ENCODE assay signal across 19 cellular contexts in the genomic region with DNA sequence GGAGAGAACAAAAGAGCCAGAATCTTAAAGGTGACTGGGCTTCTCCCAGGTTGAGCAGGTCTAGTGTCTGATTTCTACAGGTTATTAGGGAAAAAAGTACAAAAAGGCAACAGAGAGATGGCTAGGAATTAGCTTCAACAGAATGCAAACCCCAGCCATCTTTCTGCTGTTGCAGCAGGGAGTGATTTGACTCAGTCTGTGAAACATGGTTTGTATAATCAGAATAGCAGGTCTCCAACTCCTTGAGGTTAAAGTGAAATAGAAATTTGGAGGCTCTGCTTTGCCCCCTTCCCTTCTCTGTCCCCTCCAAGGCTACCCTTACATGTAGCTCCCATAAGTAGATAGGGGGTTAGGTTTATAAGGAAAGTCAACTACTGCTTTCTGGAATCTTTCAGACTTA.
A peak's percentile ranks its signal among the peaks of the same experiment; 100 is the strongest.
DNase-seq lines count a peak whose midpoint lies in the region; ATAC-seq and TF ChIP-seq lines count a peak whose summit lies in the region.
"Had no signal": no experiment of that assay in that cellular context is flagged by ENCODE, and none has a peak within 500 bp of the region (broad histone marks: within the 10 kb centered on the region; RNA-seq: fewer than 3 reads in every experiment).

No MANE protein-coding gene starts in this region.

- H3K9me3 ChIP-seq in stomach smooth muscle (ENCODE audit: control insufficient read depth in 2 of 2, low read length in 2 of 2): no peaks in the 10 kb centered on the region
- no peaks in the 10 kb centered on the region for H3K9me3 ChIP-seq in CD4-positive, alpha-beta T cell (ENCODE audit: control insufficient read depth, low read length)
- H3K9me3 ChIP-seq: mucosa of descending colon, right lobe of liver, tibial nerve had no signal

- H3K27me3 Mint-ChIP-seq in CD4-positive, alpha-beta T cell: no peaks in the 10 kb centered on the region
- H3K27me3 Mint-ChIP-seq: activated CD8-positive, alpha-beta memory T cell treated with anti-CD3 and anti-CD28 coated beads, Interleukin-2, amount 10 ng/mL, durations not matched to agents 7 days and 5 days had no signal

- peak overlapping the region; percentile 88 to 91 for H3K27ac ChIP-seq in coronary artery
- H3K27ac ChIP-seq in stomach smooth muscle (ENCODE audit: low read length): peak overlapping the region; percentile 66
- H3K27ac ChIP-seq in CD4-positive, alpha-beta T cell (ENCODE audit: low read depth, low read length): no peak overlapping the region
- H3K27ac ChIP-seq: right lobe of liver, tibial nerve had no signal

- POLR2A ChIA-PET in CD4-positive, alpha-beta T cell (lab: Charles Lee): no interaction called here

- ATAC-seq in GM18868 (IDR thresholded peaks at IDR 0.05; ENCODE audit: unreplicated experiment): peak; percentile 37
- ATAC-seq in HG02885 (IDR thresholded peaks at IDR 0.05; ENCODE audit: poor library complexity, unreplicated experiment): peak; percentile 48
- ATAC-seq in activated naive CD4-positive, alpha-beta T cell treated with anti-CD3 and anti-CD28 coated beads, Interleukin-2, amount 50 U/mL, for 72 hours: no peak
- ATAC-seq in CD4-positive, alpha-beta T cell (ENCODE audit: poor library complexity): no peak
- ATAC-seq: activated CD8-positive, alpha-beta memory T cell treated with anti-CD3 and anti-CD28 coated beads, Interleukin-2, amount 10 ng/mL, durations not matched to agents 7 days and 5 days; HCT116; left lobe of liver; right lobe of liver; stimulated activated effector memory CD8-positive, alpha-beta T cell treated with anti-CD3 and anti-CD28 coated beads, Interleukin-12 subunit alpha, Interleukin-12 subunit beta, amount 100 ng/mL, for 72 hours had no signal

- intact Hi-C loops in CD4-positive, alpha-beta T cell (cut with DNase I, micrococcal nuclease): no loop called here

- H3K4me3 ChIP-seq in coronary artery (peak overlapping the region; percentile 65), stomach smooth muscle (ENCODE audit: low read length in 2 of 2) (peak overlapping the region in 1 of 2 donors; percentile 64)
- H3K4me3 ChIP-seq: mucosa of descending colon, right lobe of liver, tibial nerve had no signal

- H3K9me3 Mint-ChIP-seq in activated naive CD4-positive, alpha-beta T cell treated with anti-CD3 and anti-CD28 coated beads, Interleukin-2, amount 50 U/mL, for 72 hours: no peaks in the 10 kb centered on the region
- no peaks in the 10 kb centered on the region for H3K9me3 Mint-ChIP-seq in CD4-positive, alpha-beta T cell
- H3K9me3 Mint-ChIP-seq: activated T-helper 2 cell treated with anti-CD3 and anti-CD28 coated beads, Interferon-gamma antibody, Interleukin-2, Interleukin-4, amounts not matched to agents 10 μg/mL and 5 μg/mL and 100 μg/mL, durations not matched to agents 14 hours and 24 hours and 36 hours had no signal

- H3K27me3 ChIP-seq in stomach smooth muscle (ENCODE audit: control insufficient read depth in 1 of 2, insufficient read depth in 2 of 2, low read length in 2 of 2): no peaks in the 10 kb centered on the region
- H3K27me3 ChIP-seq in CD4-positive, alpha-beta T cell (ENCODE audit: control insufficient read depth, insufficient read depth, low read length): no peaks in the 10 kb centered on the region
- H3K27me3 ChIP-seq: right lobe of liver, tibial nerve had no signal

- no peak overlapping the region for H3K9ac ChIP-seq in stomach smooth muscle (ENCODE audit: low read length in 2 of 2)

- no peak overlapping the region for H3K4me3 Mint-ChIP-seq in CD4-positive, alpha-beta T cell
- H3K4me3 Mint-ChIP-seq: activated CD8-positive, alpha-beta memory T cell treated with anti-CD3 and anti-CD28 coated beads, Interleukin-2, amount 10 ng/mL, durations not matched to agents 7 days and 5 days; stimulated activated effector memory CD8-positive, alpha-beta T cell treated with anti-CD3 and anti-CD28 coated beads, Interleukin-12 subunit alpha, Interleukin-12 subunit beta, amount 100 ng/mL, for 72 hours had no signal

- peaks cover 18% of the 10 kb centered on the region for H3K4me1 ChIP-seq in stomach smooth muscle (ENCODE audit: control insufficient read depth, insufficient read depth, low read length)
- H3K4me1 ChIP-seq: right lobe of liver had no signal

- no peak overlapping the region for H3K27ac Mint-ChIP-seq in activated naive CD4-positive, alpha-beta T cell treated with anti-CD3 and anti-CD28 coated beads, Interleukin-2, amount 50 U/mL, for 72 hours
- no peak overlapping the region for H3K27ac Mint-ChIP-seq in CD4-positive, alpha-beta T cell
- H3K27ac Mint-ChIP-seq: activated CD8-positive, alpha-beta memory T cell treated with anti-CD3 and anti-CD28 coated beads, Interleukin-2, amount 10 ng/mL, durations not matched to agents 7 days and 5 days; activated T-helper 2 cell treated with anti-CD3 and anti-CD28 coated beads, Interferon-gamma antibody, Interleukin-2, Interleukin-4, amounts not matched to agents 10 μg/mL and 5 μg/mL and 100 μg/mL, durations not matched to agents 14 hours and 24 hours and 36 hours; stimulated activated effector memory CD8-positive, alpha-beta T cell treated with anti-CD3 and anti-CD28 coated beads, Interleukin-12 subunit alpha, Interleukin-12 subunit beta, amount 100 ng/mL, for 72 hours had no signal

- TF ChIP-seq CTCF in coronary artery (IDR thresholded peaks at IDR 0.05): no peak
- no peak for TF ChIP-seq CTCF in CD4-positive, alpha-beta T cell (IDR thresholded peaks at IDR 0.05)

- CTCF ChIA-PET in CD4-positive, alpha-beta T cell (lab: Charles Lee): no interaction called here

- no peaks in the 10 kb centered on the region for H3K4me1 Mint-ChIP-seq in CD4-positive, alpha-beta T cell (ENCODE audit: low read depth)
- H3K4me1 Mint-ChIP-seq: stimulated activated effector memory CD8-positive, alpha-beta T cell treated with anti-CD3 and anti-CD28 coated beads, Interleukin-12 subunit alpha, Interleukin-12 subunit beta, amount 100 ng/mL, for 72 hours had no signal

- H3K36me3 ChIP-seq in stomach smooth muscle (ENCODE audit: control insufficient read depth in 2 of 2, insufficient read depth in 2 of 2, low read length in 2 of 2): peaks cover 5% of the 10 kb centered on the region in 2 donors
- H3K36me3 ChIP-seq: right lobe of liver, tibial nerve had no signal

- DNase-seq in coronary artery (ENCODE audit: low spot score) (no peak), NCI-H2196 (lab: John Stamatoyannopoulos, UW; ENCODE audit: unreplicated experiment) (no peak), midbrain (lab: John Stamatoyannopoulos, UW) (no peak)
- no peak for DNase-seq in activated naive CD4-positive, alpha-beta T cell treated with anti-CD3 and anti-CD28 coated beads, Interleukin-2, amount 50 U/mL, for 72 hours (ENCODE audit: low spot score in 2 of 2)
- no peak for DNase-seq in CD4-positive, alpha-beta T cell
- DNase-seq: activated CD8-positive, alpha-beta memory T cell treated with anti-CD3 and anti-CD28 coated beads, Interleukin-2, amount 10 ng/mL, durations not matched to agents 7 days and 5 days; NCI-H2029; NCI-H510A treated with DMSO at 0.1 percent for 48 hours; right lobe of liver; SW 1271 had no signal

- H3K36me3 Mint-ChIP-seq in activated naive CD4-positive, alpha-beta T cell treated with anti-CD3 and anti-CD28 coated beads, Interleukin-2, amount 50 U/mL, for 72 hours: no peaks in the 10 kb centered on the region
- no peaks in the 10 kb centered on the region for H3K36me3 Mint-ChIP-seq in CD4-positive, alpha-beta T cell (ENCODE audit: low read depth)
- H3K36me3 Mint-ChIP-seq: activated CD8-positive, alpha-beta memory T cell treated with anti-CD3 and anti-CD28 coated beads, Interleukin-2, amount 10 ng/mL, durations not matched to agents 7 days and 5 days; stimulated activated effector memory CD8-positive, alpha-beta T cell treated with anti-CD3 and anti-CD28 coated beads, Interleukin-12 subunit alpha, Interleukin-12 subunit beta, amount 100 ng/mL, for 72 hours had no signal

Comparison
In these comparisons a context has a peak if more than half of its experiments do, and no peak if none do; other contexts are left out.
1. ATAC-seq: peak in GM18868 (single experiment) and HG02885 (single experiment); none in activated naive CD4-positive, alpha-beta T cell treated with anti-CD3 and anti-CD28 coated beads, Interleukin-2, amount 50 U/mL, for 72 hours (0 of 2) and CD4-positive, alpha-beta T cell (single experiment).